Comparison of ENCODE assay signal across 1 cellular context in genomic region chr7:139753079-139753692, GRCh38.
TF ChIP-seq lines count a peak whose summit lies in the region.

No MANE protein-coding gene starts in this region.

TF ChIP-seq in GM23338, 12 proteins besides CTCF, POLR2A, EP300 and RAD21 (continued from another document):
- no peak for TF ChIP-seq ZNF462 (CRISPR knock-in tag; IDR thresholded peaks at IDR 0.05)
- no peak for TF ChIP-seq ZNF114 (CRISPR knock-in tag; IDR thresholded peaks at IDR 0.05)
- no peak for TF ChIP-seq ETS1 (IDR thresholded peaks at IDR 0.05)
- TF ChIP-seq STAT1 (IDR thresholded peaks at IDR 0.05; ENCODE audit: unreplicated experiment) = no peak
- TF ChIP-seq EZH2 (IDR thresholded peaks at IDR 0.05; ENCODE audit: low read depth, unreplicated experiment) = no peak
- TF ChIP-seq EZH2phosphoT487 (IDR thresholded peaks at IDR 0.05; ENCODE audit: unreplicated experiment) = no peak
